In the genomic region with DNA sequence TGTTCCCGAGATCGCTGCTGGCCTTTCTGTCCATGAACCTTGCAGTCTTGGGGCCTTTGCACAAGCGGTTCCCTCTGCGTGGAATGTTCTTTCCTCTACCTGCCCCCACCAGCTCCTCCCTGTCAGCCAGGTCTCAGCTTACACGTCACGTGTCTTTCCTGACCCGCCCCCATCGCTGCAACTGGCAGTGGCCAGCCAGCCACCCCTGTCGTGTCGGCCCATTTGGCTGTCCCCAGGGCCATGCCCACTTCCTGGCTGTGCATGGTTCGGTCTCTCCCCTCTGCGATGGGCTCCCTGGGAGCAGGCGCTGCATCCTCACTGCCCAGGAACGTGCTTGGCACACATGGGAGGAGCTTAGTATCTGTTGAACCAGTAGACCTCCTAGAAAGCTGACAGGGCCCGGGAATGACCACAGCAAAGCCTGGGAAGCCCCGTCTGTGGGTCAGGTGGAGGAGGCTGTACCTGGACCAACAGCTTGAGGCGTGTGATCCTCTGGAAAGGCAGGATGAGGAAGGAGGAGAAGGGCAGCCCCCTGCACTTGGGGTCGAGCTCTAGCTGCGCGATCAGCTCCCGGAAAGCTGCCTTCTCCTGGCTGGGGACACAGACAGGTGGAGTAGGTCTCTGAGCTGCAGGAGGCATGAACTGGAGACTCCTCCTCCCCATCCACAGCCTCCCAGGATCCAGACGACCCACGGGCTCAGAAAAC, we compare ENCODE assay signal across 1 cellular context.
A peak's percentile ranks its signal among the peaks of the same experiment; 100 is the strongest.
TF ChIP-seq lines count a peak whose summit lies in the region.

No MANE protein-coding gene starts in this region.

TF ChIP-seq in H1, 55 proteins besides CTCF, POLR2A, EP300 and RAD21 (continued from another document):
- TF ChIP-seq NRF1 (IDR thresholded peaks at IDR 0.05; ENCODE audit: low read depth, low read length) (no peak), TEAD4 (IDR thresholded peaks at IDR 0.05; ENCODE audit: low read depth, low read length) (peak; percentile 69; the same call in 1 of the 2 replicates), CTBP2 (IDR thresholded peaks at IDR 0.05; ENCODE audit: borderline replicate concordance, insufficient read depth, insufficient read length, low read length) (no peak), FOSL1 (IDR thresholded peaks at IDR 0.05; ENCODE audit: insufficient read depth, low read depth, low read length) (no peak), CBX5 (IDR thresholded peaks at IDR 0.05; ENCODE audit: low read depth, low read length) (no peak), SAP30 (IDR thresholded peaks at IDR 0.05; ENCODE audit: insufficient read depth, insufficient replicate concordance, low read length) (peak; percentile 48), SIRT6 (IDR thresholded peaks at IDR 0.05; ENCODE audit: low read length) (no peak), POLR2AphosphoS5 (IDR thresholded peaks at IDR 0.05; ENCODE audit: low read depth, low read length) (no peak), PHF8 (conservative IDR thresholded peaks at IDR 0.05; ENCODE audit: low read depth, low read length) (no peak), HDAC6 (IDR thresholded peaks at IDR 0.05; ENCODE audit: low read depth, low read length) (no peak)
- TF ChIP-seq, protein P1, sequence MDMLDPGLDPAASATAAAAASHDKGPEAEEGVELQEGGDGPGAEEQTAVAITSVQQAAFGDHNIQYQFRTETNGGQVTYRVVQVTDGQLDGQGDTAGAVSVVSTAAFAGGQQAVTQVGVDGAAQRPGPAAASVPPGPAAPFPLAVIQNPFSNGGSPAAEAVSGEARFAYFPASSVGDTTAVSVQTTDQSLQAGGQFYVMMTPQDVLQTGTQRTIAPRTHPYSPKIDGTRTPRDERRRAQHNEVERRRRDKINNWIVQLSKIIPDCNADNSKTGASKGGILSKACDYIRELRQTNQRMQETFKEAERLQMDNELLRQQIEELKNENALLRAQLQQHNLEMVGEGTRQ (IDR thresholded peaks at IDR 0.05; ENCODE audit: low read length): peak; percentile 84
- TF ChIP-seq, protein P2, sequence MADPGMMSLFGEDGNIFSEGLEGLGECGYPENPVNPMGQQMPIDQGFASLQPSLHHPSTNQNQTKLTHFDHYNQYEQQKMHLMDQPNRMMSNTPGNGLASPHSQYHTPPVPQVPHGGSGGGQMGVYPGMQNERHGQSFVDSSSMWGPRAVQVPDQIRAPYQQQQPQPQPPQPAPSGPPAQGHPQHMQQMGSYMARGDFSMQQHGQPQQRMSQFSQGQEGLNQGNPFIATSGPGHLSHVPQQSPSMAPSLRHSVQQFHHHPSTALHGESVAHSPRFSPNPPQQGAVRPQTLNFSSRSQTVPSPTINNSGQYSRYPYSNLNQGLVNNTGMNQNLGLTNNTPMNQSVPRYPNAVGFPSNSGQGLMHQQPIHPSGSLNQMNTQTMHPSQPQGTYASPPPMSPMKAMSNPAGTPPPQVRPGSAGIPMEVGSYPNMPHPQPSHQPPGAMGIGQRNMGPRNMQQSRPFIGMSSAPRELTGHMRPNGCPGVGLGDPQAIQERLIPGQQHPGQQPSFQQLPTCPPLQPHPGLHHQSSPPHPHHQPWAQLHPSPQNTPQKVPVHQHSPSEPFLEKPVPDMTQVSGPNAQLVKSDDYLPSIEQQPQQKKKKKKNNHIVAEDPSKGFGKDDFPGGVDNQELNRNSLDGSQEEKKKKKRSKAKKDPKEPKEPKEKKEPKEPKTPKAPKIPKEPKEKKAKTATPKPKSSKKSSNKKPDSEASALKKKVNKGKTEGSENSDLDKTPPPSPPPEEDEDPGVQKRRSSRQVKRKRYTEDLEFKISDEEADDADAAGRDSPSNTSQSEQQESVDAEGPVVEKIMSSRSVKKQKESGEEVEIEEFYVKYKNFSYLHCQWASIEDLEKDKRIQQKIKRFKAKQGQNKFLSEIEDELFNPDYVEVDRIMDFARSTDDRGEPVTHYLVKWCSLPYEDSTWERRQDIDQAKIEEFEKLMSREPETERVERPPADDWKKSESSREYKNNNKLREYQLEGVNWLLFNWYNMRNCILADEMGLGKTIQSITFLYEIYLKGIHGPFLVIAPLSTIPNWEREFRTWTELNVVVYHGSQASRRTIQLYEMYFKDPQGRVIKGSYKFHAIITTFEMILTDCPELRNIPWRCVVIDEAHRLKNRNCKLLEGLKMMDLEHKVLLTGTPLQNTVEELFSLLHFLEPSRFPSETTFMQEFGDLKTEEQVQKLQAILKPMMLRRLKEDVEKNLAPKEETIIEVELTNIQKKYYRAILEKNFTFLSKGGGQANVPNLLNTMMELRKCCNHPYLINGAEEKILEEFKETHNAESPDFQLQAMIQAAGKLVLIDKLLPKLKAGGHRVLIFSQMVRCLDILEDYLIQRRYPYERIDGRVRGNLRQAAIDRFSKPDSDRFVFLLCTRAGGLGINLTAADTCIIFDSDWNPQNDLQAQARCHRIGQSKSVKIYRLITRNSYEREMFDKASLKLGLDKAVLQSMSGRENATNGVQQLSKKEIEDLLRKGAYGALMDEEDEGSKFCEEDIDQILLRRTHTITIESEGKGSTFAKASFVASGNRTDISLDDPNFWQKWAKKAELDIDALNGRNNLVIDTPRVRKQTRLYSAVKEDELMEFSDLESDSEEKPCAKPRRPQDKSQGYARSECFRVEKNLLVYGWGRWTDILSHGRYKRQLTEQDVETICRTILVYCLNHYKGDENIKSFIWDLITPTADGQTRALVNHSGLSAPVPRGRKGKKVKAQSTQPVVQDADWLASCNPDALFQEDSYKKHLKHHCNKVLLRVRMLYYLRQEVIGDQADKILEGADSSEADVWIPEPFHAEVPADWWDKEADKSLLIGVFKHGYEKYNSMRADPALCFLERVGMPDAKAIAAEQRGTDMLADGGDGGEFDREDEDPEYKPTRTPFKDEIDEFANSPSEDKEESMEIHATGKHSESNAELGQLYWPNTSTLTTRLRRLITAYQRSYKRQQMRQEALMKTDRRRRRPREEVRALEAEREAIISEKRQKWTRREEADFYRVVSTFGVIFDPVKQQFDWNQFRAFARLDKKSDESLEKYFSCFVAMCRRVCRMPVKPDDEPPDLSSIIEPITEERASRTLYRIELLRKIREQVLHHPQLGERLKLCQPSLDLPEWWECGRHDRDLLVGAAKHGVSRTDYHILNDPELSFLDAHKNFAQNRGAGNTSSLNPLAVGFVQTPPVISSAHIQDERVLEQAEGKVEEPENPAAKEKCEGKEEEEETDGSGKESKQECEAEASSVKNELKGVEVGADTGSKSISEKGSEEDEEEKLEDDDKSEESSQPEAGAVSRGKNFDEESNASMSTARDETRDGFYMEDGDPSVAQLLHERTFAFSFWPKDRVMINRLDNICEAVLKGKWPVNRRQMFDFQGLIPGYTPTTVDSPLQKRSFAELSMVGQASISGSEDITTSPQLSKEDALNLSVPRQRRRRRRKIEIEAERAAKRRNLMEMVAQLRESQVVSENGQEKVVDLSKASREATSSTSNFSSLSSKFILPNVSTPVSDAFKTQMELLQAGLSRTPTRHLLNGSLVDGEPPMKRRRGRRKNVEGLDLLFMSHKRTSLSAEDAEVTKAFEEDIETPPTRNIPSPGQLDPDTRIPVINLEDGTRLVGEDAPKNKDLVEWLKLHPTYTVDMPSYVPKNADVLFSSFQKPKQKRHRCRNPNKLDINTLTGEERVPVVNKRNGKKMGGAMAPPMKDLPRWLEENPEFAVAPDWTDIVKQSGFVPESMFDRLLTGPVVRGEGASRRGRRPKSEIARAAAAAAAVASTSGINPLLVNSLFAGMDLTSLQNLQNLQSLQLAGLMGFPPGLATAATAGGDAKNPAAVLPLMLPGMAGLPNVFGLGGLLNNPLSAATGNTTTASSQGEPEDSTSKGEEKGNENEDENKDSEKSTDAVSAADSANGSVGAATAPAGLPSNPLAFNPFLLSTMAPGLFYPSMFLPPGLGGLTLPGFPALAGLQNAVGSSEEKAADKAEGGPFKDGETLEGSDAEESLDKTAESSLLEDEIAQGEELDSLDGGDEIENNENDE (IDR thresholded peaks at IDR 0.05; ENCODE audit: insufficient replicate concordance, low read length): no peak
